In genomic region chr1:243595527-243596206, GRCh38 we compare ENCODE assay signal across 8 cellular contexts.
A peak's percentile ranks its signal among the peaks of the same experiment; 100 is the strongest.
DNase-seq lines count a peak whose midpoint lies in the region; TF ChIP-seq lines count a peak whose summit lies in the region.

No MANE protein-coding gene starts in this region.

- peaks cover 0 to 5% (median 0%) of the 10 kb centered on the region in 4 donors for H3K36me3 ChIP-seq in esophagus muscularis mucosa

- DNase-seq in ELR (ENCODE audit: low read depth) (peak; percentile 78), HFFc6 (peak; percentile 58), T-helper 22 cell (ENCODE audit: low read depth) (peak; percentile 11), fibroblast of villous mesenchyme (ENCODE audit: low read depth) (peak; percentile 69), RPMI8226 (no peak), NCI-H69 (lab: John Stamatoyannopoulos, UW) (no peak), progenitor cell of endocrine pancreas (ENCODE audit: low spot score, unreplicated experiment) (no peak), esophagus muscularis mucosa (ENCODE audit: extremely low spot score) (no peak)

- intact Hi-C loops in esophagus muscularis mucosa (cut with DNase I), result no loop called here

- TF ChIP-seq POLR2A in esophagus muscularis mucosa (IDR thresholded peaks at IDR 0.05; ENCODE audit: low read depth), result no peak

- peaks cover 0 to 5% (median 2%) of the 10 kb centered on the region in 4 donors for H3K4me1 ChIP-seq in esophagus muscularis mucosa

- H3K4me1 Mint-ChIP-seq in HFFc6 (ENCODE audit: low read depth), result peaks cover 44% of the 10 kb centered on the region
- H3K4me1 Mint-ChIP-seq in progenitor cell of endocrine pancreas (ENCODE audit: low read depth), result no peaks in the 10 kb centered on the region

- H3K4me3 Mint-ChIP-seq in HFFc6, result peak overlapping the region; percentile 65
- no peak overlapping the region for H3K4me3 Mint-ChIP-seq in progenitor cell of endocrine pancreas (ENCODE audit: low read depth)

- H3K9me3 Mint-ChIP-seq in HFFc6, result no peaks in the 10 kb centered on the region
- no peaks in the 10 kb centered on the region for H3K9me3 Mint-ChIP-seq in progenitor cell of endocrine pancreas (ENCODE audit: low read depth)

- no peak for TF ChIP-seq EP300 in esophagus muscularis mucosa (IDR thresholded peaks at IDR 0.05)

- no peak overlapping the region for H3K4me3 ChIP-seq in fibroblast of villous mesenchyme (ENCODE audit: low read depth, low read length)
- H3K4me3 ChIP-seq in esophagus muscularis mucosa, result no peak overlapping the region

- WGBS in esophagus muscularis mucosa, result 88% methylated on average over 7 of the region's 7 CpGs

- peaks cover 0 to 4% (median 0%) of the 10 kb centered on the region in 4 donors for H3K9me3 ChIP-seq in esophagus muscularis mucosa

- no peaks in the 10 kb centered on the region for H3K27me3 ChIP-seq in esophagus muscularis mucosa

- H3K27ac Mint-ChIP-seq in HFFc6, result peak overlapping the region; percentile 89
- no peak overlapping the region for H3K27ac Mint-ChIP-seq in progenitor cell of endocrine pancreas

- H3K27me3 Mint-ChIP-seq in HFFc6 (ENCODE audit: insufficient read depth) (no peaks in the 10 kb centered on the region), progenitor cell of endocrine pancreas (no peaks in the 10 kb centered on the region)

- no peak overlapping the region for H3K27ac ChIP-seq in esophagus muscularis mucosa (replicated peaks in 1 of 4)

- no peak for TF ChIP-seq CTCF in HFFc6 (IDR thresholded peaks at IDR 0.05)
- no peak for TF ChIP-seq CTCF in fibroblast of villous mesenchyme (IDR thresholded peaks at IDR 0.05; ENCODE audit: insufficient read depth, low read depth, low read length)
- TF ChIP-seq CTCF in progenitor cell of endocrine pancreas (IDR thresholded peaks at IDR 0.05; ENCODE audit: unreplicated experiment), result no peak
- TF ChIP-seq CTCF in esophagus muscularis mucosa (IDR thresholded peaks at IDR 0.05), result no peak

- H3K36me3 Mint-ChIP-seq in HFFc6 (ENCODE audit: low read depth) (peaks cover 23% of the 10 kb centered on the region), progenitor cell of endocrine pancreas (ENCODE audit: insufficient read depth) (no peaks in the 10 kb centered on the region)

Comparison
In these comparisons a context has a peak if more than half of its experiments do, and no peak if none do; other contexts are left out.
1. DNase-seq: peak in ELR (single experiment), HFFc6 (single experiment), T-helper 22 cell (single experiment) and fibroblast of villous mesenchyme (single experiment); none in RPMI8226 (single experiment), NCI-H69 (single experiment), progenitor cell of endocrine pancreas (single experiment) and esophagus muscularis mucosa (single experiment).